ENCODE assay signal across 8 cellular contexts in the genomic region with DNA sequence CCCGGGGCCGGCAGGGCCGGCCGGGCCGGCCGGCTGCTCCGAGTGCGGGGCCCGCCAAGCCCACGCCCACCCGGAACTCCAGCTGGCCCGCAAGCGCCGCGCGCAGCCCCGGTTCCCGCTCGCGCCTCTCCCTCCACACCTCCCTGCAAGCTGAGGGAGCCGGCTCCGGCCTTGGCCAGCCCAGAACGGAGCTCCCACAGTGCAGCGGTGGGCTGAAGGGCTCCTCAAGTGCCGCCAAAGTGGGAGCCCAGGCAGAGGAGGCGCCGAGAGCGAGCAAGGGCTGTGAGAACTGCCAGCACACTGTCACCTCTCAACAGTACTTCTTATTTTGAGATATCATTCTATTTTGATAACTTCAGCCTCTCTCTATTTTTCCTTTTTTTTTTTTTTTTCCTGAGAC.
DNase-seq lines count a peak whose midpoint lies in the region; ATAC-seq and TF ChIP-seq lines count a peak whose summit lies in the region.
"Not testable (repeated sequence)": the region's sequence is repeated elsewhere in the genome, so short reads cannot be mapped to it uniquely, and the experiment has no call there.

No MANE protein-coding gene starts in this region.

- H3K4me1 ChIP-seq in GM23248 (ENCODE audit: insufficient read depth) (peaks cover 23% of the 10 kb centered on the region), gastroesophageal sphincter (peaks cover 0 to 14% (median 0%) of the 10 kb centered on the region in 3 donors)
- H3K4me1 ChIP-seq in ascending aorta, lower lobe of right lung, psoas muscle, vagina: not testable (repeated sequence)

- H3K9me3 Mint-ChIP-seq in activated T-cell treated with anti-CD3 and anti-CD28 coated beads, Interleukin-2, amount 50 U/mL, for 24 hours; stimulated activated naive CD8-positive, alpha-beta T cell treated with anti-CD3 and anti-CD28 coated beads, Interleukin-15, amount 100 ng/mL, for 72 hours: not testable (repeated sequence)

- TF ChIP-seq CTCF in ascending aorta (IDR thresholded peaks at IDR 0.05); gastroesophageal sphincter (IDR thresholded peaks at IDR 0.05); lower lobe of right lung (IDR thresholded peaks at IDR 0.05); psoas muscle (IDR thresholded peaks at IDR 0.05); vagina (IDR thresholded peaks at IDR 0.05): not testable (repeated sequence)

- ATAC-seq in gastroesophageal sphincter; lower lobe of right lung; psoas muscle; stimulated activated naive CD8-positive, alpha-beta T cell treated with anti-CD3 and anti-CD28 coated beads, Interleukin-15, amount 100 ng/mL, for 72 hours: not testable (repeated sequence)

- not testable (repeated sequence) for TF ChIP-seq EP300 in gastroesophageal sphincter (IDR thresholded peaks at IDR 0.05)

- not testable (repeated sequence) for H3K9ac ChIP-seq in GM23248

- H3K4me3 ChIP-seq in GM23248: not testable (repeated sequence)
- H3K4me3 ChIP-seq in ascending aorta (peak overlapping the region; percentile 37 to 56), gastroesophageal sphincter (peak overlapping the region; percentile 35 to 47), lower lobe of right lung (peak overlapping the region; percentile 33), psoas muscle (peak overlapping the region; percentile 28), vagina (peak overlapping the region; percentile 16 to 20)

- peaks cover 20% of the 10 kb centered on the region for H3F3A ChIP-seq in GM23248 (ENCODE audit: insufficient read depth)

- not testable (repeated sequence) for H3K27me3 Mint-ChIP-seq in activated T-cell treated with anti-CD3 and anti-CD28 coated beads, Interleukin-2, amount 50 U/mL, for 24 hours; stimulated activated naive CD8-positive, alpha-beta T cell treated with anti-CD3 and anti-CD28 coated beads, Interleukin-15, amount 100 ng/mL, for 72 hours

- H2AFZ ChIP-seq in GM23248: peak overlapping the region; percentile 45; the same call in 1 of the 2 replicates

- not testable (repeated sequence) for H3K27ac Mint-ChIP-seq in activated T-cell treated with anti-CD3 and anti-CD28 coated beads, Interleukin-2, amount 50 U/mL, for 24 hours
- peak overlapping the region in 1 of 2 donors; percentile 80 for H3K27ac Mint-ChIP-seq in stimulated activated naive CD8-positive, alpha-beta T cell treated with anti-CD3 and anti-CD28 coated beads, Interleukin-15, amount 100 ng/mL, for 72 hours

- DNase-seq in GM23248; ascending aorta (ENCODE audit: low spot score in 2 of 2); lower lobe of right lung; psoas muscle; stimulated activated naive CD8-positive, alpha-beta T cell treated with anti-CD3 and anti-CD28 coated beads, Interleukin-15, amount 100 ng/mL, for 72 hours; vagina (ENCODE audit: extremely low spot score in 2 of 2): not testable (repeated sequence)
- DNase-seq in activated T-cell treated with anti-CD3 and anti-CD28 coated beads, Interleukin-2, amount 50 U/mL, for 24 hours: peak; percentile 37

- not testable (repeated sequence) for H4K20me1 ChIP-seq in GM23248 (ENCODE audit: insufficient read depth)

- not testable (repeated sequence) for H3K36me3 Mint-ChIP-seq in activated T-cell treated with anti-CD3 and anti-CD28 coated beads, Interleukin-2, amount 50 U/mL, for 24 hours (ENCODE audit: low read depth)

- H3K36me3 ChIP-seq in GM23248 (ENCODE audit: low read depth); ascending aorta; gastroesophageal sphincter; lower lobe of right lung; psoas muscle (ENCODE audit: insufficient read depth in 1 of 2, low read depth in 1 of 2); vagina: not testable (repeated sequence)

- WGBS in GM23248 (ENCODE audit: low coverage in 1 of 2, low lambda C conversion rate in 2 of 2, missing lambda C conversion rate in 2 of 2), 2 experiments: 21 to 23% methylated on average over 7 to 10 of the region's 28 CpGs
- WGBS in gastroesophageal sphincter (ENCODE audit: low coverage in 1 of 2), 2 donors: 19% methylated on average over 8 of the region's 28 CpGs; no CpG with 5 or more reads in 1 of the 2 donors
- 20 to 25% (median 23%) methylated on average over 9 to 28 of the region's 28 CpGs for WGBS in psoas muscle, 3 donors

- peak overlapping the region; percentile 9 for H3K4me3 Mint-ChIP-seq in activated T-cell treated with anti-CD3 and anti-CD28 coated beads, Interleukin-2, amount 50 U/mL, for 24 hours
- peak overlapping the region; percentile 35 to 76 for H3K4me3 Mint-ChIP-seq in stimulated activated naive CD8-positive, alpha-beta T cell treated with anti-CD3 and anti-CD28 coated beads, Interleukin-15, amount 100 ng/mL, for 72 hours

- H3K9me2 ChIP-seq in GM23248 (ENCODE audit: insufficient read depth): not testable (repeated sequence)

- intact Hi-C loops in ascending aorta (cut with DNase I); lower lobe of right lung (cut with DNase I); psoas muscle (cut with DNase I); vagina (cut with DNase I): not testable (repeated sequence)

- TF ChIP-seq POLR2A in gastroesophageal sphincter (IDR thresholded peaks at IDR 0.05); vagina (IDR thresholded peaks at IDR 0.05): not testable (repeated sequence)

- not testable (repeated sequence) for H3K27me3 ChIP-seq in GM23248 (replicated peaks; ENCODE audit: insufficient read depth); ascending aorta; gastroesophageal sphincter; lower lobe of right lung (ENCODE audit: low read depth); psoas muscle (ENCODE audit: insufficient read depth in 3 of 3, low read length in 2 of 3); vagina

- peaks cover 65% of the 10 kb centered on the region for H3K4me1 Mint-ChIP-seq in activated T-cell treated with anti-CD3 and anti-CD28 coated beads, Interleukin-2, amount 50 U/mL, for 24 hours (ENCODE audit: low read depth)
- peaks cover 28% of the 10 kb centered on the region for H3K4me1 Mint-ChIP-seq in stimulated activated naive CD8-positive, alpha-beta T cell treated with anti-CD3 and anti-CD28 coated beads, Interleukin-15, amount 100 ng/mL, for 72 hours

- not testable (repeated sequence) for H3K27ac ChIP-seq in GM23248, ascending aorta, gastroesophageal sphincter, lower lobe of right lung, psoas muscle, vagina

- in situ Hi-C loops in GM23248 (cut with MboI): not testable (repeated sequence)

- not testable (repeated sequence) for H3K4me2 ChIP-seq in GM23248 (ENCODE audit: unreplicated experiment)

- H3K9me3 ChIP-seq in GM23248 (ENCODE audit: low read depth); ascending aorta; gastroesophageal sphincter; lower lobe of right lung; psoas muscle; vagina: not testable (repeated sequence)

- H3K79me2 ChIP-seq in GM23248 (ENCODE audit: insufficient read depth): not testable (repeated sequence)
